25 cellular contexts compared by ENCODE assay signal in genomic region chr3:97827741-97828471, GRCh38. TPM values are rescaled to one million over a fixed set of nuclear protein-coding genes. Genes with fewer than 3 reads are reported as not detected.
DNase-seq lines count a peak whose midpoint lies in the region; ATAC-seq and TF ChIP-seq lines count a peak whose summit lies in the region.
"Had no signal": no experiment of that assay in that cellular context is flagged by ENCODE, and none has a peak within 500 bp of the region (broad histone marks: within the 10 kb centered on the region; RNA-seq: fewer than 3 reads in every experiment).

No MANE protein-coding gene starts in this region.

- TF ChIP-seq POLR2A in IMR-90 (IDR thresholded peaks at IDR 0.05; ENCODE audit: low read depth, low read length), result no peak

- H2BK120ac ChIP-seq in IMR-90 (ENCODE audit: low read depth, low read length), result no peak overlapping the region

- H4K8ac ChIP-seq in IMR-90 (ENCODE audit: low read depth in 2 of 2, low read length in 2 of 2), result no peak overlapping the region

- H2BK5ac ChIP-seq in IMR-90 (ENCODE audit: low read depth, low read length, poor library complexity, severe bottlenecking), result no peak overlapping the region

- no peak overlapping the region for H4K5ac ChIP-seq in IMR-90 (ENCODE audit: low read depth, low read length)

- H3K9ac ChIP-seq in IMR-90 (ENCODE audit: low read depth, low read length), result no peak overlapping the region
- H3K9ac ChIP-seq: neural progenitor cell had no signal

- in situ Hi-C loops in IMR-90 (cut with MboI; ENCODE audit: low sequenced_read_pairs), result no loop called here

- BruUV-seq in IMR-90 (replicated peaks; lab: Mats Ljungman, UMichigan), result no TSS peak

- H3K18ac ChIP-seq in IMR-90 (ENCODE audit: low read depth, low read length), result no peak overlapping the region

- H3K9me3 ChIP-seq in IMR-90 (ENCODE audit: control insufficient read depth, insufficient read depth, low read length), result no peaks in the 10 kb centered on the region
- H3K9me3 ChIP-seq: Caco-2, stomach had no signal

- no peak overlapping the region for H3K14ac ChIP-seq in IMR-90 (replicated peaks; ENCODE audit: low read depth, low read length)

- no peak overlapping the region for H3K56ac ChIP-seq in IMR-90 (ENCODE audit: extremely low read depth, insufficient read depth, low read length)

- no peak for TF ChIP-seq RAD21 in IMR-90 (IDR thresholded peaks at IDR 0.05; ENCODE audit: low read length)

- DNase-seq in A172 (ENCODE audit: low spot score) (peak; percentile 8), IMR-90 (peak; percentile 28), dermis blood vessel endothelial cell (peak; percentile 68), inferior parietal cortex (ENCODE audit: extremely low spot score) (peak; percentile 71), retina (no peak), amniotic stem cell (lab: John Stamatoyannopoulos, UW) (no peak), SHP77 (lab: John Stamatoyannopoulos, UW) (no peak)
- DNase-seq: activated CD4-positive, alpha-beta T cell treated with anti-CD3 and anti-CD28 coated beads, Interleukin-2, amount 50 U/mL, for 1 hour; activated naive CD4-positive, alpha-beta T cell treated with anti-CD3 and anti-CD28 coated beads, Interleukin-2, amount 50 U/mL, for 16 hours; aorta; Caco-2; DMS79 treated with DMSO at 0.1 percent for 48 hours; NCI-H1105; NCI-H2081; NCI-H345; NCI-H748 treated with DMSO at 0.1 percent for 48 hours; stomach; T-helper 9 cell; trophoblast cell had no signal

- no CpG with 5 or more reads among the region's 2 CpGs for WGBS in IMR-90 (ENCODE audit: extremely low coverage in 2 of 2, insufficient read length in 1 of 2), 2 experiments

- H3K4me1 ChIP-seq in IMR-90 (ENCODE audit: control insufficient read depth, insufficient read depth, low read length), result peaks cover 3% of the 10 kb centered on the region
- H3K4me1 ChIP-seq: Caco-2 had no signal

- no peak overlapping the region for H2BK20ac ChIP-seq in IMR-90 (ENCODE audit: low read depth, low read length)

- H3K4ac ChIP-seq in IMR-90 (ENCODE audit: low read depth, low read length), result no peak overlapping the region

- H2AK9ac ChIP-seq in IMR-90 (replicated peaks; ENCODE audit: low read depth, low read length, poor library complexity), result no peak overlapping the region

- H2BK15ac ChIP-seq in IMR-90 (ENCODE audit: low read depth, low read length), result no peak overlapping the region

- intact Hi-C loops in IMR-90 (cut with micrococcal nuclease), result no loop called here

- H3K4me3 ChIP-seq in IMR-90 (ENCODE audit: insufficient read depth, low read depth, low read length), result no peak overlapping the region
- H3K4me3 ChIP-seq: lung, neural progenitor cell, stomach had no signal

- no peaks in the 10 kb centered on the region for H3K9me1 ChIP-seq in IMR-90 (ENCODE audit: insufficient read depth, low read length)

- peaks cover 16 to 26% of the 10 kb centered on the region in 2 experiments for H3K79me1 ChIP-seq in IMR-90 (ENCODE audit: low read depth in 1 of 2, low read length in 2 of 2)

- no peak overlapping the region for H2AK5ac ChIP-seq in IMR-90 (ENCODE audit: low read depth, low read length)

- TF ChIP-seq CTCF in IMR-90 (conservative IDR thresholded peaks at IDR 0.05; ENCODE audit: low read depth, low read length), result no peak

- H3K36me3 ChIP-seq in IMR-90 (ENCODE audit: control insufficient read depth, insufficient read depth, low read length), result no peaks in the 10 kb centered on the region
- H3K36me3 ChIP-seq: neural progenitor cell, stomach had no signal

- no peak overlapping the region for H2AFZ ChIP-seq in IMR-90 (replicated peaks; ENCODE audit: low read length, poor library complexity)
- H2AFZ ChIP-seq: neural progenitor cell had no signal

- no peak overlapping the region for H4K91ac ChIP-seq in IMR-90 (ENCODE audit: insufficient read depth, low read depth, low read length)

- no peak overlapping the region for H3K27ac ChIP-seq in IMR-90 (ENCODE audit: insufficient read depth, low read length)
- H3K27ac ChIP-seq: epithelial cell of prostate, neural progenitor cell, stomach had no signal

- H3K23ac ChIP-seq in IMR-90 (ENCODE audit: low read depth, low read length), result no peak overlapping the region

- H3K27me3 ChIP-seq in IMR-90 (ENCODE audit: control insufficient read depth, insufficient read depth, low read length), result no peaks in the 10 kb centered on the region
- H3K27me3 ChIP-seq: stomach had no signal

- dilution Hi-C loops in IMR-90 (cut with HindIII; ENCODE audit: low sequenced_read_pairs, unreplicated experiment), result no loop called here

- H3K4me2 ChIP-seq in IMR-90 (ENCODE audit: low read depth, low read length), result no peak overlapping the region
- H3K4me2 ChIP-seq: neural progenitor cell had no signal

- CTCF ChIA-PET in IMR-90 (lab: Yijun Ruan, JAX), result no interaction called here

- H4K20me1 ChIP-seq in IMR-90 (ENCODE audit: insufficient read depth, low read length), result no peaks in the 10 kb centered on the region

- ATAC-seq in IMR-90 (ENCODE audit: low read depth) (no peak), GM18511 (IDR thresholded peaks at IDR 0.05; ENCODE audit: unreplicated experiment) (no peak)
- ATAC-seq: Right ventricle myocardium inferior, WTC11 had no signal

- POLR2A ChIA-PET in IMR-90 (lab: Charles Lee; ENCODE audit: unreplicated experiment), result no interaction called here

TF ChIP-seq in IMR-90, 13 proteins besides CTCF, POLR2A, EP300 and RAD21:
- TF ChIP-seq CHD1 (IDR thresholded peaks at IDR 0.05; ENCODE audit: low read depth, low read length), result no peak
- no peak for TF ChIP-seq NFE2L2 (IDR thresholded peaks at IDR 0.05; ENCODE audit: low read depth, low read length)
- TF ChIP-seq MAFK (IDR thresholded peaks at IDR 0.05; ENCODE audit: low read depth, low read length), result peak; percentile 62
- TF ChIP-seq ELK1 (IDR thresholded peaks at IDR 0.05; ENCODE audit: borderline replicate concordance, low read depth, low read length), result no peak
- TF ChIP-seq CEBPB (IDR thresholded peaks at IDR 0.05; ENCODE audit: low read depth, low read length), result no peak
- no peak for TF ChIP-seq USF2 (IDR thresholded peaks at IDR 0.05; ENCODE audit: low read depth, low read length)

RNA-seq across cellular contexts. Expression of gene CRYBG3, which starts 6.1 kb away (rescaled TPM):
- 9.2 and 11.7 TPM in 2 replicates for total RNA-seq in A172 (2014; rRNA removed; shearing (Covaris generic))
- total RNA-seq in IMR-90 (2012; rRNA removed), result 23.9 and 26.2 TPM in 2 replicates
- 4.2 and 4.9 TPM in 2 replicates for polyA plus RNA-seq in IMR-90 (2012; rRNA removed)
- polyA plus RNA-seq in IMR-90 (2012; cell fraction: cytosol; rRNA removed), result 0.94 and 0.95 TPM in 2 replicates
- polyA plus RNA-seq in IMR-90 (2012; cell fraction: nucleus; rRNA removed; ENCODE audit: low replicate concordance), result 2.0 and 15.2 TPM in 2 replicates
- 36.9 and 43.2 TPM in 2 replicates for total RNA-seq in dermis blood vessel endothelial cell

Comparison
In these comparisons a context has a peak if more than half of its experiments do, and no peak if none do; other contexts are left out.
1. DNase-seq: peak in A172 (single experiment), IMR-90 (single experiment), dermis blood vessel endothelial cell (single experiment) and inferior parietal cortex (single experiment); none in retina (single experiment), amniotic stem cell (single experiment) and SHP77 (0 of 2).